15 cellular contexts compared by ENCODE assay signal in genomic region chr2:134083548-134083947, GRCh38.
DNase-seq lines count a peak whose midpoint lies in the region; ATAC-seq, FAIRE-seq and TF ChIP-seq lines count a peak whose summit lies in the region.
"Had no signal": no experiment of that assay in that cellular context is flagged by ENCODE, and none has a peak within 500 bp of the region (broad histone marks: within the 10 kb centered on the region; RNA-seq: fewer than 3 reads in every experiment).

No MANE protein-coding gene starts in this region.

- H2BK20ac ChIP-seq in IMR-90 (ENCODE audit: low read depth, low read length): no peak overlapping the region

- no CpG with 5 or more reads among the region's 5 CpGs for WGBS in IMR-90 (ENCODE audit: extremely low coverage in 2 of 2, insufficient read length in 1 of 2), 2 experiments
- no CpG with 5 or more reads among the region's 5 CpGs for WGBS in trophoblast cell (ENCODE audit: extremely low coverage, insufficient coverage, insufficient read length)

- intact Hi-C loops in IMR-90 (cut with micrococcal nuclease): no loop called here

- H3K4ac ChIP-seq in IMR-90 (ENCODE audit: low read depth, low read length) (no peak overlapping the region), trophoblast cell (ENCODE audit: low read depth, low read length) (no peak overlapping the region)

- no peak overlapping the region for H3K9ac ChIP-seq in IMR-90 (ENCODE audit: low read depth, low read length)
- H3K9ac ChIP-seq in adipocyte (ENCODE audit: low read length): no peak overlapping the region
- H3K9ac ChIP-seq in trophoblast cell (ENCODE audit: low read length): no peak overlapping the region
- H3K9ac ChIP-seq: GM23248 had no signal

- H4K91ac ChIP-seq in IMR-90 (ENCODE audit: insufficient read depth, low read depth, low read length): no peak overlapping the region; the same call in 1 of the 2 replicates
- no peak overlapping the region for H4K91ac ChIP-seq in trophoblast cell (ENCODE audit: low read depth, low read length)

- peak overlapping the region; percentile 50 for H2AK9ac ChIP-seq in IMR-90 (replicated peaks; ENCODE audit: low read depth, low read length, poor library complexity)

- H3K27me3 ChIP-seq in IMR-90 (ENCODE audit: control insufficient read depth, insufficient read depth, low read length) (peaks cover 3% of the 10 kb centered on the region), adipocyte (replicated peaks; ENCODE audit: control insufficient read depth, insufficient read depth, low read length) (peaks cover 12% of the 10 kb centered on the region), trophoblast cell (ENCODE audit: insufficient read depth, low read length) (no peaks in the 10 kb centered on the region)
- H3K27me3 ChIP-seq: BE2C had no signal

- H2AK5ac ChIP-seq in IMR-90 (ENCODE audit: low read depth, low read length): no peak overlapping the region
- no peak overlapping the region for H2AK5ac ChIP-seq in trophoblast cell (ENCODE audit: low read length)

- no peak overlapping the region for H2BK12ac ChIP-seq in trophoblast cell (ENCODE audit: low read length)

- no peak overlapping the region for H4K12ac ChIP-seq in trophoblast cell (ENCODE audit: low read depth, low read length)

- H4K20me1 ChIP-seq in IMR-90 (ENCODE audit: insufficient read depth, low read length): no peaks in the 10 kb centered on the region

- H3K18ac ChIP-seq in IMR-90 (ENCODE audit: low read depth, low read length) (peak overlapping the region; percentile 50), trophoblast cell (ENCODE audit: low read length) (no peak overlapping the region)

- POLR2A ChIA-PET in IMR-90 (lab: Charles Lee; ENCODE audit: unreplicated experiment): no interaction called here

- H3K79me1 ChIP-seq in IMR-90 (ENCODE audit: low read depth in 1 of 2, low read length in 2 of 2): no peaks in the 10 kb centered on the region
- no peaks in the 10 kb centered on the region for H3K79me1 ChIP-seq in trophoblast cell (ENCODE audit: low read length)

- H3K14ac ChIP-seq in IMR-90 (replicated peaks; ENCODE audit: low read depth, low read length) (no peak overlapping the region), trophoblast cell (ENCODE audit: low read length) (no peak overlapping the region)

- H3K27ac ChIP-seq in IMR-90 (ENCODE audit: insufficient read depth, low read length): no peak overlapping the region; the same call in 1 of the 2 replicates
- H3K27ac ChIP-seq in trophoblast cell (ENCODE audit: low read depth, low read length): no peak overlapping the region
- H3K27ac ChIP-seq: C4-2B, GM23248 had no signal

- no peak for FAIRE-seq in frontal cortex (lab: Jason Lieb, UNC)
- FAIRE-seq: A204.1 had no signal

- H4K8ac ChIP-seq in IMR-90 (ENCODE audit: low read depth in 2 of 2, low read length in 2 of 2) (no peak overlapping the region), trophoblast cell (ENCODE audit: low read depth, low read length) (no peak overlapping the region)

- no peak overlapping the region for H3K4me3 ChIP-seq in IMR-90 (ENCODE audit: insufficient read depth, low read depth, low read length)
- H3K4me3 ChIP-seq in adipocyte (ENCODE audit: low read length): no peak overlapping the region
- no peak overlapping the region for H3K4me3 ChIP-seq in trophoblast cell (ENCODE audit: low read depth, low read length)
- H3K4me3 ChIP-seq: GM23248 had no signal

- H3K23ac ChIP-seq in IMR-90 (ENCODE audit: low read depth, low read length): no peak overlapping the region
- no peak overlapping the region for H3K23ac ChIP-seq in trophoblast cell (ENCODE audit: low read length)

- peak overlapping the region; percentile 2; the same call in 1 of the 2 replicates for H4K5ac ChIP-seq in IMR-90 (ENCODE audit: low read depth, low read length)

- no peak for TF ChIP-seq CTCF in IMR-90 (conservative IDR thresholded peaks at IDR 0.05; ENCODE audit: low read depth, low read length)
- TF ChIP-seq CTCF in GM13976 (IDR thresholded peaks at IDR 0.05; ENCODE audit: borderline replicate concordance, control extremely low read depth, extremely low read depth, insufficient read depth, missing control alignments): no peak

- no peak for TF ChIP-seq RAD21 in IMR-90 (IDR thresholded peaks at IDR 0.05; ENCODE audit: low read length)

- no peak overlapping the region for H2BK15ac ChIP-seq in IMR-90 (ENCODE audit: low read depth, low read length)

- dilution Hi-C loops in IMR-90 (cut with HindIII; ENCODE audit: low sequenced_read_pairs, unreplicated experiment): no loop called here

- CTCF ChIA-PET in IMR-90 (lab: Yijun Ruan, JAX): interaction anchor here (1.1 kb wide), 1 partner anchor 197 kb away, joined by 5 read pairs; no protein-coding TSS in a partner anchor

- H3K9me1 ChIP-seq in IMR-90 (ENCODE audit: insufficient read depth, low read length): no peaks in the 10 kb centered on the region

- TF ChIP-seq POLR2A in IMR-90 (IDR thresholded peaks at IDR 0.05; ENCODE audit: low read depth, low read length): no peak

- H2BK5ac ChIP-seq in IMR-90 (ENCODE audit: low read depth, low read length, poor library complexity, severe bottlenecking) (peak overlapping the region; percentile 52), trophoblast cell (ENCODE audit: low read depth, low read length, poor library complexity) (no peak overlapping the region)

- no peak overlapping the region for H2BK120ac ChIP-seq in IMR-90 (ENCODE audit: low read depth, low read length)
- no peak overlapping the region for H2BK120ac ChIP-seq in trophoblast cell (ENCODE audit: insufficient read depth, low read length, poor library complexity)

- no TSS peak for BruUV-seq in IMR-90 (replicated peaks; lab: Mats Ljungman, UMichigan)

- H3K4me1 ChIP-seq in IMR-90 (ENCODE audit: control insufficient read depth, insufficient read depth, low read length) (peaks cover 12% of the 10 kb centered on the region), adipocyte (ENCODE audit: control insufficient read depth, insufficient read depth, low read length) (peaks cover 8% of the 10 kb centered on the region), trophoblast cell (ENCODE audit: control insufficient read depth in 1 of 2, insufficient read depth in 2 of 2, low read length in 2 of 2) (peaks cover 0 to 9% of the 10 kb centered on the region in 2 experiments)

- H3K79me2 ChIP-seq in trophoblast cell (ENCODE audit: control insufficient read depth, insufficient read depth, low read length, poor library complexity): no peaks in the 10 kb centered on the region

- H3K56ac ChIP-seq in IMR-90 (ENCODE audit: extremely low read depth, insufficient read depth, low read length): no peak overlapping the region

- peak; percentile 80 for ATAC-seq in IMR-90 (ENCODE audit: low read depth)

- DNase-seq in EH (ENCODE audit: low read depth) (peak; percentile 19), IMR-90 (peak; percentile 32), adipocyte (ENCODE audit: low read depth) (peak; percentile 22), trophoblast cell (peak; percentile 29 to 50), frontal cortex (ENCODE audit: low spot score in 2 of 2) (no peak), GM13976 (ENCODE audit: low spot score) (no peak), cerebellum (ENCODE audit: low spot score) (no peak)
- DNase-seq: BE2C; CD4-positive, alpha-beta memory T cell; DMS79; GF-D8; GM23248; H7 had no signal

- H2AFZ ChIP-seq in IMR-90 (replicated peaks; ENCODE audit: low read length, poor library complexity) (peak overlapping the region; percentile 64), trophoblast cell (ENCODE audit: insufficient read depth, low read length, poor library complexity) (no peak overlapping the region)
- H2AFZ ChIP-seq: GM23248 had no signal

- in situ Hi-C loops in IMR-90 (cut with MboI; ENCODE audit: low sequenced_read_pairs) (loop anchor here (10.0 kb wide), 1 partner anchor 179 kb away; no protein-coding TSS in a partner anchor), GM13976 (cut with MboI; ENCODE audit: low sequenced_read_pairs, unreplicated experiment) (no loop called here)

- no peaks in the 10 kb centered on the region for H3K9me3 ChIP-seq in IMR-90 (ENCODE audit: control insufficient read depth, insufficient read depth, low read length)
- no peaks in the 10 kb centered on the region for H3K9me3 ChIP-seq in adipocyte (ENCODE audit: control insufficient read depth, low read length)
- H3K9me3 ChIP-seq in trophoblast cell (ENCODE audit: insufficient read depth, low read depth, low read length): no peaks in the 10 kb centered on the region
- H3K9me3 ChIP-seq: BE2C had no signal

- H3K36me3 ChIP-seq in IMR-90 (ENCODE audit: control insufficient read depth, insufficient read depth, low read length) (no peaks in the 10 kb centered on the region), adipocyte (ENCODE audit: control insufficient read depth, insufficient read depth, low read length, severe bottlenecking) (no peaks in the 10 kb centered on the region), trophoblast cell (ENCODE audit: control insufficient read depth in 1 of 2, insufficient read depth in 2 of 2, low read length in 2 of 2) (no peaks in the 10 kb centered on the region)
- H3K36me3 ChIP-seq: BE2C had no signal

- H3K4me2 ChIP-seq in IMR-90 (ENCODE audit: low read depth, low read length): no peak overlapping the region
- H3K4me2 ChIP-seq in trophoblast cell (ENCODE audit: low read length): no peak overlapping the region

TF ChIP-seq in IMR-90, 13 proteins besides CTCF, POLR2A, EP300 and RAD21:
- TF ChIP-seq MAFK (IDR thresholded peaks at IDR 0.05; ENCODE audit: low read depth, low read length): no peak
- TF ChIP-seq MAZ (IDR thresholded peaks at IDR 0.05; ENCODE audit: borderline replicate concordance, low read depth, low read length): no peak
- TF ChIP-seq NFE2L2 (IDR thresholded peaks at IDR 0.05; ENCODE audit: low read depth, low read length): no peak
- TF ChIP-seq CHD1 (IDR thresholded peaks at IDR 0.05; ENCODE audit: low read depth, low read length): no peak
- TF ChIP-seq, protein P1, sequence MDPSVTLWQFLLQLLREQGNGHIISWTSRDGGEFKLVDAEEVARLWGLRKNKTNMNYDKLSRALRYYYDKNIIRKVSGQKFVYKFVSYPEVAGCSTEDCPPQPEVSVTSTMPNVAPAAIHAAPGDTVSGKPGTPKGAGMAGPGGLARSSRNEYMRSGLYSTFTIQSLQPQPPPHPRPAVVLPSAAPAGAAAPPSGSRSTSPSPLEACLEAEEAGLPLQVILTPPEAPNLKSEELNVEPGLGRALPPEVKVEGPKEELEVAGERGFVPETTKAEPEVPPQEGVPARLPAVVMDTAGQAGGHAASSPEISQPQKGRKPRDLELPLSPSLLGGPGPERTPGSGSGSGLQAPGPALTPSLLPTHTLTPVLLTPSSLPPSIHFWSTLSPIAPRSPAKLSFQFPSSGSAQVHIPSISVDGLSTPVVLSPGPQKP (IDR thresholded peaks at IDR 0.05; ENCODE audit: borderline replicate concordance, low read depth, low read length): no peak
- no peak for TF ChIP-seq CEBPB (IDR thresholded peaks at IDR 0.05; ENCODE audit: low read depth, low read length)
- TF ChIP-seq RFX5 (IDR thresholded peaks at IDR 0.05; ENCODE audit: low read depth, low read length): no peak
- TF ChIP-seq BHLHE40 (IDR thresholded peaks at IDR 0.05; ENCODE audit: low read depth, low read length): no peak
- no peak for TF ChIP-seq SMC3 (IDR thresholded peaks at IDR 0.05; ENCODE audit: low read depth, low read length)
- TF ChIP-seq RCOR1 (IDR thresholded peaks at IDR 0.05; ENCODE audit: insufficient replicate concordance, low read length): no peak
- TF ChIP-seq FOS (IDR thresholded peaks at IDR 0.05; ENCODE audit: low read depth, low read length): no peak

Comparison
In these comparisons a context has a peak if more than half of its experiments do, and no peak if none do; other contexts are left out.
1. DNase-seq: peak in EH (single experiment), IMR-90 (single experiment), adipocyte (single experiment) and trophoblast cell (2 of 2); none in frontal cortex (0 of 2), GM13976 (single experiment) and cerebellum (single experiment).